In genomic region chr12:62468394-62468793, GRCh38 we compare ENCODE assay signal across 7 cellular contexts.
DNase-seq lines count a peak whose midpoint lies in the region; ATAC-seq and TF ChIP-seq lines count a peak whose summit lies in the region.

No MANE protein-coding gene starts in this region.

- ATAC-seq in effector memory CD8-positive, alpha-beta T cell (replicated peaks) = no peak
- ATAC-seq in HG03280 (IDR thresholded peaks at IDR 0.05; ENCODE audit: unreplicated experiment) (no peak), HG02981 (IDR thresholded peaks at IDR 0.05; ENCODE audit: unreplicated experiment) (no peak), HG03378 (IDR thresholded peaks at IDR 0.05; ENCODE audit: unreplicated experiment) (no peak)

- H3K27me3 ChIP-seq in OCI-LY3 (ENCODE audit: low read depth, low read length) (no peaks in the 10 kb centered on the region), rectal smooth muscle tissue (ENCODE audit: control insufficient read depth, insufficient read depth, low read length) (no peaks in the 10 kb centered on the region)

- TF ChIP-seq CTCF in OCI-LY3 (IDR thresholded peaks at IDR 0.05; ENCODE audit: low read depth, low read length) = no peak

- H3K9ac ChIP-seq in OCI-LY3 (ENCODE audit: low read length) (0 out of 2 replicates have a peak overlapping the region, but pooled peaks have one; percentile 95), rectal smooth muscle tissue (ENCODE audit: low read length) (no peak overlapping the region)

- H3K4me2 ChIP-seq in OCI-LY3 (ENCODE audit: low read length) = peak overlapping the region; percentile 97

- H3K27ac ChIP-seq in OCI-LY3 (ENCODE audit: low read length) (no peak overlapping the region), rectal smooth muscle tissue (ENCODE audit: low read depth, low read length) (no peak overlapping the region)

- H3K27ac Mint-ChIP-seq in effector memory CD8-positive, alpha-beta T cell = no peak overlapping the region

- peak overlapping the region; percentile 97 to 98 for H3K4me3 Mint-ChIP-seq in effector memory CD8-positive, alpha-beta T cell

- H3K79me2 ChIP-seq in OCI-LY3 (ENCODE audit: low read length) = peaks cover 57% of the 10 kb centered on the region

- peaks cover 0 to 3% of the 10 kb centered on the region in 2 donors for H3K9me3 Mint-ChIP-seq in effector memory CD8-positive, alpha-beta T cell

- H3K9me3 ChIP-seq in OCI-LY3 (ENCODE audit: insufficient read depth, low read length) = no peaks in the 10 kb centered on the region

- peaks cover 13% of the 10 kb centered on the region for H3K4me1 ChIP-seq in OCI-LY3 (ENCODE audit: low read length)
- peaks cover 8% of the 10 kb centered on the region for H3K4me1 ChIP-seq in rectal smooth muscle tissue (ENCODE audit: control insufficient read depth, insufficient read depth, low read length)

- H3K4me3 ChIP-seq in GM08714 (ENCODE audit: low read length) (peak overlapping the region; percentile 97; the same call in 1 of the 2 replicates), OCI-LY3 (ENCODE audit: low read length) (no peak overlapping the region), rectal smooth muscle tissue (ENCODE audit: low read length) (peak overlapping the region; percentile 96)

- H4K20me1 ChIP-seq in OCI-LY3 (ENCODE audit: insufficient read depth, low read length) = peaks cover 13% of the 10 kb centered on the region; the same call in 1 of the 2 replicates

- H2AFZ ChIP-seq in OCI-LY3 (ENCODE audit: low read depth, low read length) = no peak overlapping the region

- peaks cover 6% of the 10 kb centered on the region for H3K36me3 ChIP-seq in OCI-LY3 (replicated peaks; ENCODE audit: low read depth, low read length)
- no peaks in the 10 kb centered on the region for H3K36me3 ChIP-seq in rectal smooth muscle tissue (ENCODE audit: control insufficient read depth, insufficient read depth, low read length)

- peaks cover 14 to 19% of the 10 kb centered on the region in 2 donors for H3K4me1 Mint-ChIP-seq in effector memory CD8-positive, alpha-beta T cell (ENCODE audit: low read depth in 2 of 2)

- H3K36me3 Mint-ChIP-seq in effector memory CD8-positive, alpha-beta T cell (ENCODE audit: insufficient read depth) = peaks cover 6% of the 10 kb centered on the region

- no peak for DNase-seq in effector memory CD8-positive, alpha-beta T cell

- no peaks in the 10 kb centered on the region for H3K27me3 Mint-ChIP-seq in effector memory CD8-positive, alpha-beta T cell
